8 cellular contexts compared by ENCODE assay signal in genomic region chr19:46849610-46850009, GRCh38. TPM values are rescaled to one million over a fixed set of nuclear protein-coding genes. Genes with fewer than 3 reads are reported as not detected.
DNase-seq lines count a peak whose midpoint lies in the region; ATAC-seq and TF ChIP-seq lines count a peak whose summit lies in the region.

No MANE protein-coding gene starts in this region.

- no peak for ATAC-seq in PC-3

- H3K4me2 ChIP-seq in DOHH2 (ENCODE audit: low read length) (peak overlapping the region; percentile 73), PC-3 (ENCODE audit: low read length) (peak overlapping the region; percentile 83), parathyroid adenoma (ENCODE audit: low read length) (peak overlapping the region; percentile 81)

- H3K9me3 ChIP-seq in DOHH2 (ENCODE audit: control insufficient read depth, insufficient read depth, low read length) (no peaks in the 10 kb centered on the region), PC-3 (ENCODE audit: low read length) (no peaks in the 10 kb centered on the region), parathyroid adenoma (ENCODE audit: control insufficient read depth, low read length) (no peaks in the 10 kb centered on the region)

- no peaks in the 10 kb centered on the region for H3F3A ChIP-seq in DOHH2 (ENCODE audit: control insufficient read depth, insufficient read depth)
- no peaks in the 10 kb centered on the region for H3F3A ChIP-seq in PC-3 (ENCODE audit: low read length, unreplicated experiment)

- TF ChIP-seq CTCF in DOHH2 (IDR thresholded peaks at IDR 0.05; ENCODE audit: low read depth, low read length, poor library complexity, severe bottlenecking) (no peak), PC-3 (conservative IDR thresholded peaks at IDR 0.05; ENCODE audit: low read depth, low read length) (no peak), parathyroid adenoma (IDR thresholded peaks at IDR 0.05) (no peak)

- peak overlapping the region; percentile 90 for H3K9ac ChIP-seq in PC-3 (ENCODE audit: low read length)
- no peak overlapping the region for H3K9ac ChIP-seq in parathyroid adenoma

- H4K20me1 ChIP-seq in DOHH2 (ENCODE audit: control insufficient read depth, insufficient read depth, low read depth, low read length) (no peaks in the 10 kb centered on the region; the same call in 1 of the 2 replicates), PC-3 (ENCODE audit: low read length) (peaks cover 5% of the 10 kb centered on the region)

- H3K27me3 ChIP-seq in DOHH2 (ENCODE audit: control insufficient read depth, low read length) (no peaks in the 10 kb centered on the region), PC-3 (ENCODE audit: low read length) (no peaks in the 10 kb centered on the region), parathyroid adenoma (ENCODE audit: control insufficient read depth, insufficient read depth, low read length) (no peaks in the 10 kb centered on the region)

- DNase-seq in PC-3 (no peak), epithelial cell of prostate (ENCODE audit: low read depth, low spot score) (no peak), 8988T (no peak), HuH-7 (ENCODE audit: low spot score) (no peak), cerebellum (ENCODE audit: low spot score) (no peak)
- no peak for DNase-seq in stimulated activated CD4-positive, alpha-beta T cell treated with anti-CD3 and anti-CD28 coated beads, Interleukin-15, amount 100 ng/mL, for 24 hours

- H3K27ac ChIP-seq in DOHH2 (ENCODE audit: low read depth, low read length) (no peak overlapping the region), PC-3 (ENCODE audit: low read length) (peak overlapping the region; percentile 64), epithelial cell of prostate (peak overlapping the region; percentile 93), parathyroid adenoma (peak overlapping the region; percentile 45)

- H3K4me3 ChIP-seq in DOHH2 (ENCODE audit: low read length) (peak overlapping the region; percentile 80), PC-3 (ENCODE audit: low read length) (peak overlapping the region; percentile 89), parathyroid adenoma (ENCODE audit: low read depth, low read length) (peak overlapping the region; percentile 91)

- BruUV-seq in PC-3 (replicated peaks; lab: Mats Ljungman, UMichigan): no TSS peak

- peaks cover 30% of the 10 kb centered on the region for H3K79me2 ChIP-seq in DOHH2 (ENCODE audit: control insufficient read depth, low read length)
- H3K79me2 ChIP-seq in PC-3 (ENCODE audit: low read length): peaks cover 37% of the 10 kb centered on the region
- peaks cover 7% of the 10 kb centered on the region for H3K79me2 ChIP-seq in parathyroid adenoma

- POLR2A ChIA-PET in PC-3 (lab: Charles Lee; ENCODE audit: unreplicated experiment): no interaction called here

- H2AFZ ChIP-seq in PC-3 (ENCODE audit: low read length): 0 out of 2 replicates have a peak overlapping the region, but pooled peaks have one; percentile 60
- peak overlapping the region; percentile 74 for H2AFZ ChIP-seq in parathyroid adenoma

- H3K9me2 ChIP-seq in DOHH2 (replicated peaks; ENCODE audit: control insufficient read depth, low read length): no peaks in the 10 kb centered on the region
- no peaks in the 10 kb centered on the region for H3K9me2 ChIP-seq in PC-3 (replicated peaks; ENCODE audit: low read length)

- intact Hi-C loops in PC-3 (cut with micrococcal nuclease): loop anchor here (10.0 kb wide), 1 partner anchor 405 kb away; the partner anchor contains the start of gene CCDC9

- CTCF ChIA-PET in PC-3 (lab: Charles Lee): no interaction called here

- H3K36me3 ChIP-seq in DOHH2 (ENCODE audit: control insufficient read depth, low read length) (peaks cover 6% of the 10 kb centered on the region; the same call in 1 of the 2 replicates), PC-3 (ENCODE audit: low read depth, low read length) (peaks cover 5% of the 10 kb centered on the region; the same call in 1 of the 2 replicates), parathyroid adenoma (ENCODE audit: control insufficient read depth, insufficient read depth, low read length) (no peaks in the 10 kb centered on the region)

- H3K4me1 ChIP-seq in DOHH2 (ENCODE audit: control insufficient read depth, low read length) (peaks cover 9% of the 10 kb centered on the region), PC-3 (ENCODE audit: insufficient read depth, low read length) (peaks cover 9% of the 10 kb centered on the region; the same call in 1 of the 2 replicates), parathyroid adenoma (peaks cover 7% of the 10 kb centered on the region)

RNA-seq across cellular contexts. Expression of gene AP2S1, which starts 1.0 kb away (rescaled TPM):
- total RNA-seq in PC-3 (2014; rRNA removed): 245 and 330 TPM in 2 replicates
- total RNA-seq in cerebellum: 33.0 TPM

RNA-seq across cellular contexts. Expression of gene ARHGAP35, which starts 11.2 kb away (rescaled TPM):
- total RNA-seq in PC-3 (2014; rRNA removed) (23.6 and 31.2 TPM in 2 replicates), cerebellum (79.0 TPM)
